ENCODE assay signal across 8 cellular contexts in the genomic region with DNA sequence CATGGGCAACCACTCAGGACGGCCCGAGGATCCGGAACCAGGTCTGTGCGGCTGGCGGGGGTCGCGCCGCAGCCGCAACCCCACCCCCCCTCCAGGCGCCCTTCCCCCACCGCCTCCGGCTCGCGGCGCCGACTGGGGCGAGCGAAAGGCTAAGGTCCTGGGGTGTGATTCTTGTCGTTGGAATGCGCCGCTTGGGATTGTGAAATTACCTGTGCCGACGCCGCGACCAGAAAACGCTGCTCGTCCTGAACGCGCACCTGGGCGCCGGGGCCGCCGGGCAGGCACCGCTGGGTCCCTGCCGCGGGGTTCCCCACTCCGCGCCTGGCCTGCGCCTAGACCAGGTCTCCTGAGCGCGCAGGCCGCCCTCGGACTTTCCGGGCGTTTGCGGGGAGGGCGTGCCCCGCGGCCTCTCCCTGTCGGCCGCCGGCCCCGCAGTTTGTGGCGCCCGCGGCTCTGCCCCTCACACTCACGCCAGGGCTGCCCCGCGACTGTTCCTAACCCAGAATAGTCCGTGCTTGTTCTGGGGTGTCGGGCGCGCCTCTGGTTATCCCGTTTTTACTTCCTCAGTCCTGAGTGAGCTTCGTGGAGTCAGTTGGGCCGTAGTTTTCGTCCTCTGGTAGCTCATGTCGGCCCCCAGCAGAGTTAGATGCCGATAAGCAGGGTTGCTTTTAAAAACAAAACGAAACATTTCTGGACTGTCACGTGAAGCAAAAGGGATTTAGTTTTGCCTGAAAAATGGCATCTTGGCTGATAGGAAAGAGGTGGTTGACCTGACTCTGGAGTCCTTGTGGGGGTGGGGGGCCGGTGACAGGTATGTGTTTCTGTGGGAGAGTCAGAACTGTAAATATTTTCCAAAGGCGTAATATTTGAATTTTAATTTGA.
DNase-seq lines count a peak whose midpoint lies in the region; ATAC-seq and TF ChIP-seq lines count a peak whose summit lies in the region.

No MANE protein-coding gene starts in this region.

- H3K4me1 ChIP-seq in heart left ventricle, result peaks cover 0 to 22% (median 13%) of the 10 kb centered on the region in 12 donors

- no peaks in the 10 kb centered on the region for H3K9me3 ChIP-seq in heart left ventricle

- peak overlapping the region in 4 of 12 donors; percentile 27 to 43 (median 38) for H3K27ac ChIP-seq in heart left ventricle

- H3K4me3 ChIP-seq in H7 (ENCODE audit: insufficient read depth, low read depth, low read length) (peak overlapping the region; percentile 75), heart left ventricle (peak overlapping the region; percentile 44 to 78 (median 66))

- DNase-seq in NCI-H1417 (lab: John Stamatoyannopoulos, UW) (peak; percentile 30 to 76 (median 74)), NCI-H1417 treated with DMSO at 0.1 percent for 48 hours (lab: John Stamatoyannopoulos, UW) (no peak), H7 (peak; percentile 92), M059J (ENCODE audit: low read depth) (peak; percentile 65), heart left ventricle (peak in 1 of 5 donors; percentile 20), pons (ENCODE audit: low spot score) (peak; percentile 28), GF-D8 (lab: John Stamatoyannopoulos, UW) (no peak)
- DNase-seq in activated T-helper 9 cell treated with anti-CD3 and anti-CD28 coated beads, Interleukin-2, amount 50 U/mL, for 16 hours (ENCODE audit: low read depth), result peak; percentile 5

- intact Hi-C loops in heart left ventricle (cut with DNase I), result no loop called here

- H3K36me3 ChIP-seq in H7 (replicated peaks; ENCODE audit: control insufficient read depth, insufficient read depth, low read length), result no peaks in the 10 kb centered on the region; the same call in 1 of the 2 replicates
- no peaks in the 10 kb centered on the region for H3K36me3 ChIP-seq in heart left ventricle

- ATAC-seq in heart left ventricle, result peak in 2 of 4 donors; percentile 31 to 45

- H3K27me3 ChIP-seq in H7 (ENCODE audit: control insufficient read depth, insufficient read depth, low read length) (peaks cover 7% of the 10 kb centered on the region), heart left ventricle (peaks cover 0 to 11% (median 0%) of the 10 kb centered on the region in 9 donors)

- TF ChIP-seq POLR2A in heart left ventricle (IDR thresholded peaks at IDR 0.05), result no peak

- WGBS in heart left ventricle, 4 donors, result 3 to 14% (median 3%) methylated on average over 15 to 73 of the region's 73 CpGs

- TF ChIP-seq CTCF in heart left ventricle (IDR thresholded peaks at IDR 0.05), result no peak

Comparison
In these comparisons a context has a peak if more than half of its experiments do, and no peak if none do; other contexts are left out.
1. DNase-seq: peak in NCI-H1417 (3 of 3), H7 (single experiment), M059J (single experiment), activated T-helper 9 cell treated with anti-CD3 and anti-CD28 coated beads, Interleukin-2, amount 50 U/mL, for 16 hours (single experiment) and pons (single experiment); none in NCI-H1417 treated with DMSO at 0.1 percent for 48 hours (single experiment) and GF-D8 (single experiment).